In genomic region chrX:130295519-130296314, GRCh38 we compare ENCODE assay signal across 28 cellular contexts. TPM values are rescaled to one million over a fixed set of nuclear protein-coding genes. Genes with fewer than 3 reads are reported as not detected.
DNase-seq lines count a peak whose midpoint lies in the region; ATAC-seq and TF ChIP-seq lines count a peak whose summit lies in the region.
"Had no signal": no experiment of that assay in that cellular context is flagged by ENCODE, and none has a peak within 500 bp of the region (broad histone marks: within the 10 kb centered on the region; RNA-seq: fewer than 3 reads in every experiment).

No MANE protein-coding gene starts in this region.

- TF ChIP-seq RAD21 in liver (IDR thresholded peaks at IDR 0.05), result no peak

- DNase-seq in HCEC 1CT, result peak; percentile 13
- DNase-seq in RWPE2 (ENCODE audit: low spot score), result no peak
- DNase-seq in fibroblast of pulmonary artery (ENCODE audit: low read depth), result peak; percentile 6
- DNase-seq in T-helper 17 cell, result no peak
- no peak for DNase-seq in upper lobe of left lung
- no peak for DNase-seq in COLO668 (lab: John Stamatoyannopoulos, UW; ENCODE audit: unreplicated experiment)
- DNase-seq: activated CD4-positive, alpha-beta T cell treated with anti-CD3 and anti-CD28 coated beads, Interleukin-2, amount 50 U/mL, for 1 hour; activated CD4-positive, CD25-positive, alpha-beta regulatory T cell; activated gamma-delta T cell; activated T-cell treated with anti-CD3 and anti-CD28 coated beads, Interleukin-2, amount 50 U/mL, for 24 hours; Caco-2; caudate nucleus; islet precursor cell; naive thymus-derived CD4-positive, alpha-beta T cell; NCI-H446 treated with DMSO at 0.1 percent for 48 hours; NCI-H82; SK-N-SH; stomach; uterus had no signal

- TF ChIP-seq EP300 in upper lobe of left lung (IDR thresholded peaks at IDR 0.05), result no peak

- no peaks in the 10 kb centered on the region for H3K36me3 Mint-ChIP-seq in T-helper 17 cell (ENCODE audit: low read depth)
- H3K36me3 Mint-ChIP-seq: naive thymus-derived CD4-positive, alpha-beta T cell had no signal

- H3K9ac ChIP-seq in liver (ENCODE audit: low read depth in 1 of 2, low read length in 2 of 2), result no peak overlapping the region
- H3K9ac ChIP-seq: BLaER1, SK-N-SH had no signal

- H3K36me3 ChIP-seq in RWPE2 (ENCODE audit: low read depth) (no peaks in the 10 kb centered on the region), liver (ENCODE audit: control insufficient read depth in 4 of 4, insufficient read depth in 3 of 4, low read depth in 1 of 4, low read length in 3 of 4) (no peaks in the 10 kb centered on the region), upper lobe of left lung (no peaks in the 10 kb centered on the region)
- H3K36me3 ChIP-seq: ascending aorta, BLaER1, stomach, uterus had no signal

- TF ChIP-seq CTCF in RWPE2 (IDR thresholded peaks at IDR 0.05; ENCODE audit: poor library complexity, severe bottlenecking) (no peak), fibroblast of pulmonary artery (IDR thresholded peaks at IDR 0.05; ENCODE audit: low read length, missing control alignments) (no peak), liver (IDR thresholded peaks at IDR 0.05; ENCODE audit: low read depth, low read length, missing input control) (no peak), upper lobe of left lung (IDR thresholded peaks at IDR 0.05) (no peak)

- 62% methylated on average over 5 of the region's 5 CpGs for WGBS in liver
- 61 to 74% methylated on average over 4 to 5 of the region's 5 CpGs for WGBS in upper lobe of left lung, 2 donors

- no peak overlapping the region for H3K4me3 Mint-ChIP-seq in T-helper 17 cell
- H3K4me3 Mint-ChIP-seq: activated T-cell treated with anti-CD3 and anti-CD28 coated beads, Interleukin-2, amount 50 U/mL, for 24 hours; naive thymus-derived CD4-positive, alpha-beta T cell; T-helper 1 cell treated with Interleukin-12 subunit alpha and Interleukin-12 subunit beta and Interleukin-4 antibody, amounts not matched to agents 30 μg/mL and 1 μg/mL, for 36 hours had no signal

- H3K27me3 Mint-ChIP-seq in T-helper 17 cell, result no peaks in the 10 kb centered on the region
- H3K27me3 Mint-ChIP-seq: progenitor cell of endocrine pancreas had no signal

- no peak overlapping the region for H3K27ac Mint-ChIP-seq in T-helper 17 cell
- H3K27ac Mint-ChIP-seq: activated T-cell treated with anti-CD3 and anti-CD28 coated beads, Interleukin-2, amount 50 U/mL, for 24 hours; naive thymus-derived CD4-positive, alpha-beta T cell; progenitor cell of endocrine pancreas; T-helper 1 cell treated with Interleukin-12 subunit alpha and Interleukin-12 subunit beta and Interleukin-4 antibody, amounts not matched to agents 30 μg/mL and 1 μg/mL, for 36 hours had no signal

- no peak for TF ChIP-seq POLR2A in upper lobe of left lung (IDR thresholded peaks at IDR 0.05)

- H3K27me3 ChIP-seq in RWPE2 (ENCODE audit: insufficient read depth, poor library complexity, severe bottlenecking), result no peaks in the 10 kb centered on the region
- H3K27me3 ChIP-seq in liver (ENCODE audit: control insufficient read depth in 4 of 4, insufficient read depth in 4 of 4, low read length in 3 of 4), result no peaks in the 10 kb centered on the region
- no peaks in the 10 kb centered on the region for H3K27me3 ChIP-seq in upper lobe of left lung
- H3K27me3 ChIP-seq: ascending aorta, uterus had no signal

- H3K27ac ChIP-seq in RWPE2 (ENCODE audit: poor library complexity, severe bottlenecking) (no peak overlapping the region), liver (ENCODE audit: low read depth in 1 of 2, low read length in 2 of 2) (no peak overlapping the region), upper lobe of left lung (no peak overlapping the region)
- H3K27ac ChIP-seq: ascending aorta, BLaER1, stomach, uterus had no signal

- H3K4me3 ChIP-seq in RWPE2 (ENCODE audit: severe bottlenecking), result no peak overlapping the region
- H3K4me3 ChIP-seq in fibroblast of pulmonary artery (replicated peaks; ENCODE audit: low read depth, low read length), result no peak overlapping the region
- H3K4me3 ChIP-seq in liver (ENCODE audit: low read depth in 1 of 3, low read length in 3 of 3), result no peak overlapping the region
- no peak overlapping the region for H3K4me3 ChIP-seq in upper lobe of left lung
- H3K4me3 ChIP-seq: ascending aorta, BLaER1, stomach, uterus had no signal

- H3K9me3 ChIP-seq in RWPE2 (ENCODE audit: severe bottlenecking), result no peaks in the 10 kb centered on the region
- no peaks in the 10 kb centered on the region for H3K9me3 ChIP-seq in liver (ENCODE audit: control insufficient read depth in 4 of 4, low read length in 3 of 4)
- H3K9me3 ChIP-seq in T-helper 17 cell (ENCODE audit: control insufficient read depth, low read length, poor library complexity, severe bottlenecking), result no peaks in the 10 kb centered on the region
- H3K9me3 ChIP-seq in upper lobe of left lung, result no peaks in the 10 kb centered on the region
- H3K9me3 ChIP-seq: ascending aorta, Caco-2, SK-N-SH, uterus had no signal

- H3K4me1 Mint-ChIP-seq in T-helper 17 cell, result no peaks in the 10 kb centered on the region
- H3K4me1 Mint-ChIP-seq: naive thymus-derived CD4-positive, alpha-beta T cell had no signal

- peak; percentile 58; the same call in 1 of the 3 replicates for ATAC-seq in RWPE2 (ENCODE audit: low read depth)
- no peak for ATAC-seq in GM19463 (IDR thresholded peaks at IDR 0.05; ENCODE audit: unreplicated experiment)
- ATAC-seq in T-helper 17 cell, result no peak
- no peak for ATAC-seq in upper lobe of left lung (ENCODE audit: low FRiP score in 2 of 2)
- ATAC-seq: esophagus mucosa; HCT116; naive thymus-derived CD4-positive, alpha-beta T cell; sciatic nerve had no signal

- H3K4me1 ChIP-seq in RWPE2 (ENCODE audit: insufficient read depth, poor library complexity, severe bottlenecking), result peaks cover 4% of the 10 kb centered on the region
- peaks cover 0 to 8% (median 3%) of the 10 kb centered on the region in 4 donors for H3K4me1 ChIP-seq in liver (ENCODE audit: control insufficient read depth in 4 of 4, insufficient read depth in 4 of 4, low read length in 3 of 4)
- no peaks in the 10 kb centered on the region for H3K4me1 ChIP-seq in upper lobe of left lung
- H3K4me1 ChIP-seq: ascending aorta, BLaER1, Caco-2, stomach, uterus had no signal

TF ChIP-seq in liver, 16 proteins besides CTCF, POLR2A, EP300 and RAD21:
- no peak for TF ChIP-seq MAX (IDR thresholded peaks at IDR 0.05)
- TF ChIP-seq EGR1 (IDR thresholded peaks at IDR 0.05; ENCODE audit: low read depth in 2 of 2), result no peak
- no peak for TF ChIP-seq JUND (IDR thresholded peaks at IDR 0.05)
- peak; percentile 71 to 74 for TF ChIP-seq HNF4A (conservative IDR thresholded peaks at IDR 0.05)
- no peak for TF ChIP-seq FOXA2 (IDR thresholded peaks at IDR 0.05)
- TF ChIP-seq SP1 (IDR thresholded peaks at IDR 0.05), result peak; percentile 57
TF ChIP-seq in liver: peak in this region for 2.

RNA-seq across cellular contexts. Expression of gene ZNF280C, which starts 27.0 kb away (rescaled TPM):
- total RNA-seq in liver (1 to 10 TPM; 1.3 to 2.3 TPM), T-helper 17 cell (1 to 10 TPM; 5.2 to 5.4 TPM), upper lobe of left lung (1 to 10 TPM; 2.8 to 3.8 (median 3.4) TPM)
- polyA plus RNA-seq in liver, result under 1 TPM; 0.50 to 0.65 TPM

RNA-seq across cellular contexts. Expression of gene SLC25A14, which starts 44.0 kb away (rescaled TPM):
- 1 to 10 TPM; 3.8 to 5.8 TPM for total RNA-seq in liver
- polyA plus RNA-seq in liver, result 1 to 10 TPM; 2.7 to 5.6 TPM
- total RNA-seq in T-helper 17 cell, result 10 to 100 TPM; 14.8 to 17.2 TPM
- total RNA-seq in upper lobe of left lung, result 10 to 100 TPM in 1 of 6 donors, 1 to 10 TPM in 5; 7.6 to 16.1 (median 8.3) TPM

Comparison
In these comparisons a context has a peak if more than half of its experiments do, and no peak if none do; other contexts are left out.
1. DNase-seq: peak in HCEC 1CT (single experiment) and fibroblast of pulmonary artery (single experiment); none in RWPE2 (single experiment), T-helper 17 cell (0 of 3), upper lobe of left lung (0 of 2) and COLO668 (single experiment).